16 cellular contexts compared by ENCODE assay signal in genomic region chr9:126637002-126637849, GRCh38. TPM values are rescaled to one million over a fixed set of nuclear protein-coding genes. Genes with fewer than 3 reads are reported as not detected.
DNase-seq lines count a peak whose midpoint lies in the region; ATAC-seq and TF ChIP-seq lines count a peak whose summit lies in the region.
"Had no signal": no experiment of that assay in that cellular context is flagged by ENCODE, and none has a peak within 500 bp of the region (broad histone marks: within the 10 kb centered on the region; RNA-seq: fewer than 3 reads in every experiment).

No MANE protein-coding gene starts in this region.

- ATAC-seq in natural killer cell, result peak; percentile 77 to 91 (median 87)

- H3K4me3 ChIP-seq in CD4-positive, alpha-beta memory T cell (ENCODE audit: low read length in 2 of 2), result no peak overlapping the region
- no peak overlapping the region for H3K4me3 ChIP-seq in HEK293 (ENCODE audit: low read depth, low read length)

- no peak for TF ChIP-seq CTCF in HEK293 (tag by site-specific recombination; IDR thresholded peaks at IDR 0.05)
- no peak for TF ChIP-seq CTCF in natural killer cell (IDR thresholded peaks at IDR 0.05)

- no peaks in the 10 kb centered on the region for H3K4me1 ChIP-seq in CD4-positive, alpha-beta memory T cell (ENCODE audit: insufficient read depth, low read length)
- no peaks in the 10 kb centered on the region; the same call in 1 of the 2 replicates for H3K4me1 ChIP-seq in HEK293 (ENCODE audit: control insufficient read depth, insufficient read depth, low read length)
- H3K4me1 ChIP-seq: parathyroid adenoma had no signal

- H3K36me3 ChIP-seq in CD4-positive, alpha-beta memory T cell (ENCODE audit: insufficient read depth, low read length), result no peaks in the 10 kb centered on the region
- peaks cover 0 to 6% of the 10 kb centered on the region in 2 experiments; a peak in 1 of 3 replicates for H3K36me3 ChIP-seq in HEK293 (ENCODE audit: control insufficient read depth in 2 of 2, insufficient read depth in 1 of 2, low read length in 2 of 2)

- peaks cover 0 to 5% (median under 1%) of the 10 kb centered on the region in 4 donors for H3K4me1 Mint-ChIP-seq in CD4-positive, alpha-beta memory T cell
- peaks cover 29 to 40% of the 10 kb centered on the region in 2 donors for H3K4me1 Mint-ChIP-seq in natural killer cell

- no peak overlapping the region for H3K27ac ChIP-seq in CD4-positive, alpha-beta memory T cell (ENCODE audit: low read depth, low read length)
- no peak overlapping the region for H3K27ac ChIP-seq in HEK293 (ENCODE audit: extremely low read depth, low read depth, low read length)
- H3K27ac ChIP-seq: parathyroid adenoma had no signal

- peaks cover 5% of the 10 kb centered on the region for H3K27me3 ChIP-seq in CD4-positive, alpha-beta memory T cell (ENCODE audit: insufficient read depth, low read length)

- POLR2A ChIA-PET in CD4-positive, alpha-beta memory T cell (lab: Charles Lee; ENCODE audit: partially characterized antibody), result no interaction called here
- POLR2A ChIA-PET in HEK293 (lab: Yijun Ruan, JAX), result no interaction called here

- CTCF ChIA-PET in CD4-positive, alpha-beta memory T cell (lab: Charles Lee; ENCODE audit: partially characterized antibody), result no interaction called here
- CTCF ChIA-PET in HEK293 (lab: Yijun Ruan, JAX), result interaction anchor here (0.5 kb wide), 1 partner anchor 33 kb away, joined by 3 read pairs; no protein-coding TSS in a partner anchor

- peak; percentile 19 to 74 (median 32) for DNase-seq in CD4-positive, alpha-beta memory T cell
- peak; percentile 59 for DNase-seq in activated gamma-delta T cell (lab: John Stamatoyannopoulos, UW)
- peak; percentile 87 for DNase-seq in natural killer cell
- DNase-seq in C1 segment of cervical spinal cord (lab: John Stamatoyannopoulos, UW), result no peak
- no peak for DNase-seq in glomerular visceral epithelial cell (ENCODE audit: extremely low spot score)
- no peak for DNase-seq in NOMO-1 treated with DMSO at 0.1 percent for 48 hours (lab: John Stamatoyannopoulos, UW; ENCODE audit: unreplicated experiment)
- DNase-seq in stimulated activated CD4-positive, alpha-beta T cell treated with anti-CD3 and anti-CD28 coated beads, Interleukin-1b, Interleukin-23, amount 100 ng/mL, for 48 hours, result no peak
- DNase-seq: effector CD8-positive, alpha-beta T cell; NCI-H1092 treated with DMSO at 0.1 percent for 48 hours; SW 1271 had no signal

- H3K4me3 Mint-ChIP-seq in CD4-positive, alpha-beta memory T cell, result peak overlapping the region in 1 of 8 donors; percentile 68
- peak overlapping the region; percentile 74 for H3K4me3 Mint-ChIP-seq in natural killer cell

- H3K27me3 Mint-ChIP-seq in CD4-positive, alpha-beta memory T cell, result peaks cover 36 to 62% of the 10 kb centered on the region in 2 donors
- H3K27me3 Mint-ChIP-seq in natural killer cell (ENCODE audit: low read depth in 2 of 2), result peaks cover 32 to 42% of the 10 kb centered on the region in 2 donors

- no peaks in the 10 kb centered on the region for H3K9me3 ChIP-seq in CD4-positive, alpha-beta memory T cell (ENCODE audit: control insufficient read depth in 1 of 2, low read length in 2 of 2)
- H3K9me3 ChIP-seq in HEK293 (ENCODE audit: control insufficient read depth, insufficient read depth, low read depth, low read length), result no peaks in the 10 kb centered on the region

- no peaks in the 10 kb centered on the region for H3K36me3 Mint-ChIP-seq in CD4-positive, alpha-beta memory T cell
- no peaks in the 10 kb centered on the region for H3K36me3 Mint-ChIP-seq in natural killer cell
- H3K36me3 Mint-ChIP-seq: brain, IgD-negative memory B cell had no signal

- peaks cover 0 to 2% (median 0%) of the 10 kb centered on the region in 8 donors for H3K9me3 Mint-ChIP-seq in CD4-positive, alpha-beta memory T cell
- no peaks in the 10 kb centered on the region for H3K9me3 Mint-ChIP-seq in natural killer cell
- H3K9me3 Mint-ChIP-seq: activated T-helper 2 cell treated with anti-CD3 and anti-CD28 coated beads, Interferon-gamma antibody, Interleukin-2, Interleukin-4, amounts not matched to agents 10 μg/mL and 5 μg/mL and 100 μg/mL, durations not matched to agents 14 hours and 24 hours and 36 hours; IgD-negative memory B cell had no signal

- H3K27ac Mint-ChIP-seq in CD4-positive, alpha-beta memory T cell, result peak overlapping the region in 1 of 7 donors; percentile 78
- H3K27ac Mint-ChIP-seq in natural killer cell, result peak overlapping the region; percentile 81 to 92
- H3K27ac Mint-ChIP-seq: activated T-helper 2 cell treated with anti-CD3 and anti-CD28 coated beads, Interferon-gamma antibody, Interleukin-2, Interleukin-4, amounts not matched to agents 10 μg/mL and 5 μg/mL and 100 μg/mL, durations not matched to agents 14 hours and 24 hours and 36 hours had no signal

- intact Hi-C loops in CD4-positive, alpha-beta memory T cell (cut with micrococcal nuclease), result no loop called here
- intact Hi-C loops in natural killer cell (cut with micrococcal nuclease), result loop anchor here (5.0 to 10.0 kb wide), 2 partner anchors 165 to 348 kb away; no protein-coding TSS in a partner anchor

TF ChIP-seq in HEK293, 187 proteins besides CTCF, POLR2A, EP300 and RAD21 (continues in another document):
- TF ChIP-seq ZBTB17 (tag by site-specific recombination; IDR thresholded peaks at IDR 0.05) (peak; percentile 29; the same call in 1 of the 2 replicates), ZNF366 (tag by site-specific recombination; conservative IDR thresholded peaks at IDR 0.05) (no peak), ZFP41 (tag by site-specific recombination; IDR thresholded peaks at IDR 0.05; ENCODE audit: borderline replicate concordance) (no peak), ZNF501 (tag by site-specific recombination; IDR thresholded peaks at IDR 0.05) (no peak), ZNF433 (tag by site-specific recombination; IDR thresholded peaks at IDR 0.05; ENCODE audit: low read depth) (no peak), ZFP69B (tag by site-specific recombination; IDR thresholded peaks at IDR 0.05) (no peak), ELK4 (IDR thresholded peaks at IDR 0.05; ENCODE audit: borderline replicate concordance, low read depth, low read length) (no peak), ZNF10 (tag by site-specific recombination; IDR thresholded peaks at IDR 0.05) (no peak), ZNF132 (tag by site-specific recombination; IDR thresholded peaks at IDR 0.05; ENCODE audit: borderline replicate concordance) (no peak), ZNF785 (tag by site-specific recombination; IDR thresholded peaks at IDR 0.05) (no peak), ZNF707 (tag by site-specific recombination; IDR thresholded peaks at IDR 0.05) (no peak), BCL6B (tag by site-specific recombination; IDR thresholded peaks at IDR 0.05) (no peak), ZSCAN4 (tag by site-specific recombination; IDR thresholded peaks at IDR 0.05) (peak; percentile 81), ZNF654 (tag by site-specific recombination; IDR thresholded peaks at IDR 0.05; ENCODE audit: low read depth) (no peak)

RNA-seq across cellular contexts. Expression of gene LMX1B, which starts 23.5 kb away (rescaled TPM):
- not detected for total RNA-seq in CD4-positive, alpha-beta memory T cell
- not detected for polyA plus RNA-seq in CD4-positive, alpha-beta memory T cell
- total RNA-seq in natural killer cell, result not detected
- total RNA-seq: activated T-helper 2 cell treated with anti-CD3 and anti-CD28 coated beads, Interferon-gamma antibody, Interleukin-2, Interleukin-4, amounts not matched to agents 10 μg/mL and 5 μg/mL and 100 μg/mL, durations not matched to agents 14 hours and 24 hours and 36 hours had no signal
- polyA plus RNA-seq: BJ, IgD-negative memory B cell had no signal

Comparison
In these comparisons a context has a peak if more than half of its experiments do, and no peak if none do; other contexts are left out.
1. DNase-seq: peak in CD4-positive, alpha-beta memory T cell (5 of 5), activated gamma-delta T cell (single experiment) and natural killer cell (single experiment); none in C1 segment of cervical spinal cord (0 of 14), glomerular visceral epithelial cell (single experiment), NOMO-1 treated with DMSO at 0.1 percent for 48 hours (single experiment) and stimulated activated CD4-positive, alpha-beta T cell treated with anti-CD3 and anti-CD28 coated beads, Interleukin-1b, Interleukin-23, amount 100 ng/mL, for 48 hours (single experiment).